ENCODE assay signal across 18 cellular contexts in genomic region chr10:63769367-63769766, GRCh38.
DNase-seq lines count a peak whose midpoint lies in the region; ATAC-seq and TF ChIP-seq lines count a peak whose summit lies in the region.
"Had no signal": no experiment of that assay in that cellular context is flagged by ENCODE, and none has a peak within 500 bp of the region (broad histone marks: within the 10 kb centered on the region; RNA-seq: fewer than 3 reads in every experiment).

No MANE protein-coding gene starts in this region.

- H3K23ac ChIP-seq in mesenchymal stem cell (ENCODE audit: low read length in 2 of 2), result no peak overlapping the region

- H2BK5ac ChIP-seq in mesenchymal stem cell (ENCODE audit: low read depth, low read length, poor library complexity, severe bottlenecking), result no peak overlapping the region

- H2BK120ac ChIP-seq in mesenchymal stem cell (ENCODE audit: low read depth, low read length), result peak overlapping the region; percentile 52

- H3K79me2 ChIP-seq in MM.1S (ENCODE audit: low read length), result no peaks in the 10 kb centered on the region

- no peaks in the 10 kb centered on the region for H4K20me1 ChIP-seq in MM.1S (ENCODE audit: insufficient read depth, low read length)

- H3K4me2 ChIP-seq in MM.1S (ENCODE audit: low read depth, low read length) (no peak overlapping the region), mesenchymal stem cell (ENCODE audit: low read length, poor library complexity, severe bottlenecking) (no peak overlapping the region)
- H3K4me2 ChIP-seq: GM23338 had no signal

- H2AFZ ChIP-seq in MM.1S (ENCODE audit: low read length), result no peak overlapping the region
- H2AFZ ChIP-seq in mesenchymal stem cell (ENCODE audit: low read depth, low read length), result no peak overlapping the region
- H2AFZ ChIP-seq: GM23338 had no signal

- H3K4me3 ChIP-seq in MM.1S (ENCODE audit: low read length) (no peak overlapping the region), mesenchymal stem cell (ENCODE audit: insufficient read depth in 1 of 2, low read depth in 1 of 2, low read length in 2 of 2) (no peak overlapping the region)
- H3K4me3 ChIP-seq: GM23338 had no signal

- H3K36me3 ChIP-seq in MM.1S (replicated peaks; ENCODE audit: insufficient read depth, low read length), result no peaks in the 10 kb centered on the region
- H3K36me3 ChIP-seq in mesenchymal stem cell (ENCODE audit: control insufficient read depth in 1 of 2, insufficient read depth in 2 of 2, low read depth in 1 of 2, low read length in 2 of 2), result no peaks in the 10 kb centered on the region

- H4K91ac ChIP-seq in mesenchymal stem cell (ENCODE audit: low read length), result no peak overlapping the region

- H3K4me1 ChIP-seq in MM.1S (ENCODE audit: low read length), result no peaks in the 10 kb centered on the region
- H3K4me1 ChIP-seq in mesenchymal stem cell (ENCODE audit: control insufficient read depth, insufficient read depth, low read depth, low read length), result peaks cover 3% of the 10 kb centered on the region

- no peak overlapping the region for H3K9ac ChIP-seq in MM.1S (ENCODE audit: low read length)
- no peak overlapping the region for H3K9ac ChIP-seq in mesenchymal stem cell (ENCODE audit: low read length)

- ATAC-seq in GM21737 (IDR thresholded peaks at IDR 0.05; ENCODE audit: unreplicated experiment), result no peak
- ATAC-seq: CD8-positive, alpha-beta T cell; GM23338; HCT116 had no signal

- no peak overlapping the region for H3K18ac ChIP-seq in mesenchymal stem cell (ENCODE audit: low read depth in 1 of 2, low read length in 2 of 2)

- no peaks in the 10 kb centered on the region for H3K79me1 ChIP-seq in mesenchymal stem cell (replicated peaks; ENCODE audit: low read length, poor library complexity, severe bottlenecking)

- H4K8ac ChIP-seq in mesenchymal stem cell (ENCODE audit: low read length), result no peak overlapping the region

- no peaks in the 10 kb centered on the region for H3F3A ChIP-seq in MM.1S (ENCODE audit: insufficient read depth, low read length)

- peak; percentile 51 for DNase-seq in G401 (ENCODE audit: low spot score)
- DNase-seq in MM.1S, result peak; percentile 27
- DNase-seq in cerebellum (ENCODE audit: low spot score), result peak; percentile 13
- no peak for DNase-seq in mesenchymal stem cell
- DNase-seq in HuH-7 (ENCODE audit: low spot score), result no peak
- no peak for DNase-seq in CD1c-positive myeloid dendritic cell (ENCODE audit: extremely low spot score)
- no peak for DNase-seq in NCI-H82 (lab: John Stamatoyannopoulos, UW)
- DNase-seq: C1 segment of cervical spinal cord; CD4-positive, CD25-positive, alpha-beta regulatory T cell; CD8-positive, alpha-beta T cell; DMS 273 treated with DMSO at 0.1 percent for 48 hours; DMS79; EL; GF-D8; H9 had no signal

- no peaks in the 10 kb centered on the region for H3K27me3 ChIP-seq in MM.1S (replicated peaks; ENCODE audit: insufficient read depth, low read length)
- no peaks in the 10 kb centered on the region for H3K27me3 ChIP-seq in mesenchymal stem cell (ENCODE audit: control insufficient read depth in 1 of 2, insufficient read depth in 1 of 2, low read length in 2 of 2)

- H3K27ac ChIP-seq in MM.1S (ENCODE audit: low read length) (no peak overlapping the region), mesenchymal stem cell (ENCODE audit: low read length, poor library complexity, severe bottlenecking) (no peak overlapping the region)

- no peaks in the 10 kb centered on the region for H3K9me3 ChIP-seq in MM.1S (replicated peaks; ENCODE audit: insufficient read depth, low read length)
- H3K9me3 ChIP-seq in mesenchymal stem cell (ENCODE audit: control insufficient read depth, low read length), result no peaks in the 10 kb centered on the region

- no peak for TF ChIP-seq CTCF in MM.1S (IDR thresholded peaks at IDR 0.05; ENCODE audit: low read length)

- no peaks in the 10 kb centered on the region for H3K9me2 ChIP-seq in MM.1S (replicated peaks; ENCODE audit: insufficient read depth, low read length)

- H2BK15ac ChIP-seq in mesenchymal stem cell (ENCODE audit: low read depth, poor library complexity, severe bottlenecking), result no peak overlapping the region

- no peak overlapping the region for H2AK5ac ChIP-seq in mesenchymal stem cell (ENCODE audit: low read length, severe bottlenecking)

- no peak overlapping the region for H2BK12ac ChIP-seq in mesenchymal stem cell (ENCODE audit: low read length in 2 of 2)

- no peak overlapping the region for H3K14ac ChIP-seq in mesenchymal stem cell (ENCODE audit: low read length in 2 of 2)

- H3K4ac ChIP-seq in mesenchymal stem cell (ENCODE audit: low read depth in 1 of 2, low read length in 2 of 2), result no peak overlapping the region

- in situ Hi-C loops in G401 (cut with HindIII; ENCODE audit: low sequenced_read_pairs), result no loop called here

Comparison
In these comparisons a context has a peak if more than half of its experiments do, and no peak if none do; other contexts are left out.
1. DNase-seq: peak in G401 (single experiment), MM.1S (single experiment) and cerebellum (single experiment); none in mesenchymal stem cell (single experiment), HuH-7 (single experiment), CD1c-positive myeloid dendritic cell (single experiment) and NCI-H82 (single experiment).